ENCODE assay signal across 1 cellular context in the genomic region with DNA sequence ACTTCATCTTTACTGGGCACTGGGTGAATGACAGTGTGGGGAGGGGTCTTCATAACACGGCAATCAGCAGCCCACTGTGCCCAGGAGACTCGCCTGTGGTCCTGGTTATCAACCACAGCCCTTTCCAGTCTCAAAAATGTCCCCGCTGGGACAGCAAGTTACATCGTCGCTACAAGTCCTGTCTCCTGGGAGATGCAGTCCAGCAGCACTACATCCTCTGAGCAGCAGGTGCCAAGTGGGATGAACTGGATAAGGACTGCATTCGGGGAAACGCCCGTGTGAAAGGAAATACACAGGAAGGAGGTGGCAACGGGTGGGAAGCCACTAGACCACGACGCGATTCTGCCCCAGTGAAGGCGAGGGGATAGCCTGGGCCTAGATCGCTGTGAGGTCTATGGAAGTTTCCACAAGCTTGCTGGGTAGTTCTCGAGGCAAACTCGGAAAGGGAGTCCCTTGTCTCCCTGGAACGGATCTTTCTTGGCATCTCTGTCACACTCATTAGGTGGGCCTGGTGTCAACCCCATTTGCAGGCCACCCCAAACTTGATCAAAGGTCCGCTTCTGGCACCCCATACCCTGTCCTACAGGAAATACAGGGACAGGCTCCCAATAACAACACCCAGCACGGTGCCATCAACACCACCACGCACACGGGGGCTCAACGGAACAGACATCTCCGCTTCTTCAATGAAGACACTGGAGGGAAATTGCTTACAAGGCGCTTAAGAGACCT.
TF ChIP-seq lines count a peak whose summit lies in the region.

No MANE protein-coding gene starts in this region.

TF ChIP-seq in HepG2, 621 proteins besides CTCF, POLR2A, EP300 and RAD21:
- no peak for TF ChIP-seq ZNF788 (CRISPR knock-in tag; IDR thresholded peaks at IDR 0.05; ENCODE audit: borderline replicate concordance)
- TF ChIP-seq POLR2AphosphoS5 (IDR thresholded peaks at IDR 0.05; ENCODE audit: low read depth, low read length): no peak
- peak; percentile 11 to 33; a peak in 3 of 4 replicates for TF ChIP-seq MAFK (conservative IDR thresholded peaks at IDR 0.05 in 1 of 2, IDR thresholded peaks at IDR 0.05 in 1 of 2; ENCODE audit: low read length in 2 of 2)
TF ChIP-seq in HepG2: peak in this region for 1.
